In the genomic region with DNA sequence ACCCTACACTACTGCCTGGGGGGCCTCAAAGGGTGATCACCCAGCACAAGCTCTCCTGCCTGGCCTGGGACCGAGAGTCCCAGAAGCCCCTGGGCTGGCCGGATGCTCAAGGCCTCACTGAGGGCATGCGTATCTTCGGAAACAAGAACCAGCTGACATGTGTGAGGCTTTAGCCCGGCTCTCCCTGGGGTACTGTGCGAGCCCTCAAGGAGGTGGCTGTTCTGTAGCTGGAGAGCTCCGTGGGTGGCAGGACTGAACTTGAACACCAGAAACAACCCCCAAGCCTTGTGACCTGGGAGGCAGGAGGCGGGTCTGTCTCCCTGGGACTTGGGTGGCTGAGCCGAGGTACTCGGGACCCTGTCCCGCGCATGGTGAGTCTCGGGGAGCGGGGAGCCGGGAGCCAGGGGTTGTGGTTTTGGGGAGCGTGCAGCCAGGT, we compare ENCODE assay signal across 20 cellular contexts. TPM values are rescaled to one million over a fixed set of nuclear protein-coding genes. Genes with fewer than 3 reads are reported as not detected.
"Had no signal": no experiment of that assay in that cellular context is flagged by ENCODE, and none has a peak within 500 bp of the region (broad histone marks: within the 10 kb centered on the region; RNA-seq: fewer than 3 reads in every experiment).

No MANE protein-coding gene starts in this region.

- H3K4me3 ChIP-seq: adrenal gland, breast epithelium, gastrocnemius medialis, heart left ventricle, vagina had no signal

- H3K36me3 ChIP-seq: adrenal gland, breast epithelium, gastrocnemius medialis, heart left ventricle, vagina had no signal

- H3K9me3 ChIP-seq: adrenal gland, breast epithelium, gastrocnemius medialis, heart left ventricle, vagina had no signal

- ATAC-seq: activated naive CD4-positive, alpha-beta T cell treated with anti-CD3 and anti-CD28 coated beads, Interleukin-2, amount 50 U/mL, for 72 hours; activated T-cell treated with anti-CD3 and anti-CD28 coated beads, Interleukin-2, amount 50 U/mL, for 72 hours; gastrocnemius medialis; heart left ventricle; naive thymus-derived CD4-positive, alpha-beta T cell; stimulated activated naive CD8-positive, alpha-beta T cell treated with anti-CD3 and anti-CD28 coated beads, Interleukin-15, Interleukin-2, amounts not matched to agents 100 U/mL and 50 U/mL, for 24 hours had no signal

- H3K9ac ChIP-seq: parathyroid adenoma had no signal

- DNase-seq: activated CD4-positive, alpha-beta T cell treated with anti-CD3 and anti-CD28 coated beads for 1 hour; activated CD4-positive, alpha-beta T cell treated with anti-CD3 and anti-CD28 coated beads, Interleukin-2, amount 50 U/mL, for 4 hours; activated gamma-delta T cell; activated T-cell treated with anti-CD3 and anti-CD28 coated beads, Interleukin-2, amount 50 U/mL, for 72 hours; adrenal gland; cortex of kidney; erythroblast; gastrocnemius medialis; heart left ventricle; kidney glomerular epithelial cell; mesenchymal stem cell; naive thymus-derived CD4-positive, alpha-beta T cell; stimulated activated CD4-positive, alpha-beta T cell treated with anti-CD3 and anti-CD28 coated beads, Interleukin-1b, Interleukin-23, amount 100 ng/mL, for 48 hours; stimulated activated naive CD8-positive, alpha-beta T cell treated with anti-CD3 and anti-CD28 coated beads, Interleukin-15, Interleukin-2, amounts not matched to agents 100 U/mL and 50 U/mL, for 24 hours; trophoblast cell had no signal

- H3K27ac ChIP-seq: breast epithelium, gastrocnemius medialis, heart left ventricle, parathyroid adenoma, vagina had no signal

- H3K27me3 ChIP-seq: adrenal gland, vagina had no signal

- H3K4me1 ChIP-seq: adrenal gland, breast epithelium, gastrocnemius medialis, vagina had no signal

RNA-seq across cellular contexts. Expression of gene DPEP1, which starts 7.0 kb away (rescaled TPM):
- total RNA-seq: activated CD8-positive, alpha-beta memory T cell treated with anti-CD3 and anti-CD28 coated beads for 36 hours; activated naive CD4-positive, alpha-beta T cell treated with anti-CD3 and anti-CD28 coated beads, Interleukin-2, amount 50 U/mL, for 72 hours; activated T-cell treated with anti-CD3 and anti-CD28 coated beads, Interleukin-2, amount 50 U/mL, for 72 hours; gastrocnemius medialis; heart left ventricle; naive thymus-derived CD4-positive, alpha-beta T cell; vagina had no signal

RNA-seq across cellular contexts. Expression of gene CPNE7, which starts 44.9 kb away (rescaled TPM):
- total RNA-seq: gastrocnemius medialis had no signal
